12 cellular contexts compared by ENCODE assay signal in genomic region chr6:42313038-42313437, GRCh38.
DNase-seq lines count a peak whose midpoint lies in the region; ATAC-seq and TF ChIP-seq lines count a peak whose summit lies in the region.
"Had no signal": no experiment of that assay in that cellular context is flagged by ENCODE, and none has a peak within 500 bp of the region (broad histone marks: within the 10 kb centered on the region; RNA-seq: fewer than 3 reads in every experiment).

No MANE protein-coding gene starts in this region.

- H3K27me3 Mint-ChIP-seq in activated naive CD4-positive, alpha-beta T cell treated with anti-CD3 and anti-CD28 coated beads, Interleukin-2, amount 50 U/mL, for 24 hours: no peaks in the 10 kb centered on the region
- no peaks in the 10 kb centered on the region for H3K27me3 Mint-ChIP-seq in activated T-cell treated with anti-CD3 and anti-CD28 coated beads, Interleukin-2, amount 50 U/mL, for 72 hours (ENCODE audit: low read depth)
- H3K27me3 Mint-ChIP-seq: activated naive CD8-positive, alpha-beta T cell treated with anti-CD3 and anti-CD28 coated beads, Interleukin-2, amount 10 ng/mL, durations not matched to agents 7 days and 5 days had no signal

- no peak for DNase-seq in activated naive CD4-positive, alpha-beta T cell (lab: John Stamatoyannopoulos, UW)
- DNase-seq in activated T-cell treated with anti-CD3 and anti-CD28 coated beads, Interleukin-2, amount 50 U/mL, for 72 hours: no peak
- DNase-seq in hepatic stellate cell (ENCODE audit: low spot score) (peak; percentile 66), superior temporal gyrus (ENCODE audit: extremely low spot score) (peak; percentile 25), suprapubic skin (ENCODE audit: low spot score in 2 of 2) (no peak), NCI-H1105 (lab: John Stamatoyannopoulos, UW) (no peak), ecto neural progenitor cell (ENCODE audit: low spot score) (no peak)
- DNase-seq: activated naive CD8-positive, alpha-beta T cell treated with anti-CD3 and anti-CD28 coated beads, Interleukin-2, amount 10 ng/mL, durations not matched to agents 7 days and 5 days; mesendoderm; NCI-H748 treated with DMSO at 0.1 percent for 48 hours; stimulated activated CD4-positive, alpha-beta T cell treated with anti-CD3 and anti-CD28 coated beads, Interleukin-4, amount 100 ng/mL, for 4 hours had no signal

- TF ChIP-seq CTCF in suprapubic skin (IDR thresholded peaks at IDR 0.05): no peak

- H3K36me3 ChIP-seq in suprapubic skin: no peaks in the 10 kb centered on the region

- H3K27ac Mint-ChIP-seq in activated naive CD4-positive, alpha-beta T cell treated with anti-CD3 and anti-CD28 coated beads, Interleukin-2, amount 50 U/mL, for 24 hours: peak overlapping the region; percentile 73
- H3K27ac Mint-ChIP-seq in activated T-cell treated with anti-CD3 and anti-CD28 coated beads, Interleukin-2, amount 50 U/mL, for 72 hours: peak overlapping the region; percentile 83
- H3K27ac Mint-ChIP-seq: activated naive CD8-positive, alpha-beta T cell treated with anti-CD3 and anti-CD28 coated beads, Interleukin-2, amount 10 ng/mL, durations not matched to agents 7 days and 5 days had no signal

- no peak overlapping the region for H3K27ac ChIP-seq in suprapubic skin

- 60% methylated on average over 6 of the region's 6 CpGs for WGBS in suprapubic skin

- no peaks in the 10 kb centered on the region for H3K9me3 ChIP-seq in suprapubic skin

- H3K36me3 Mint-ChIP-seq in activated naive CD4-positive, alpha-beta T cell treated with anti-CD3 and anti-CD28 coated beads, Interleukin-2, amount 50 U/mL, for 24 hours: peaks cover 7% of the 10 kb centered on the region
- H3K36me3 Mint-ChIP-seq in activated T-cell treated with anti-CD3 and anti-CD28 coated beads, Interleukin-2, amount 50 U/mL, for 72 hours (ENCODE audit: insufficient read depth in 2 of 2): peaks cover 4 to 6% of the 10 kb centered on the region in 2 donors

- H3K4me3 ChIP-seq in suprapubic skin: no peak overlapping the region

- no peak for TF ChIP-seq EP300 in suprapubic skin (IDR thresholded peaks at IDR 0.05)

- ATAC-seq in activated T-cell treated with anti-CD3 and anti-CD28 coated beads, Interleukin-2, amount 50 U/mL, for 72 hours (replicated peaks in 1 of 2): peak in 1 of 2 donors; percentile 34

- H3K4me1 Mint-ChIP-seq in activated naive CD4-positive, alpha-beta T cell treated with anti-CD3 and anti-CD28 coated beads, Interleukin-2, amount 50 U/mL, for 24 hours: peaks cover 53% of the 10 kb centered on the region
- peaks cover 62% of the 10 kb centered on the region for H3K4me1 Mint-ChIP-seq in activated T-cell treated with anti-CD3 and anti-CD28 coated beads, Interleukin-2, amount 50 U/mL, for 72 hours (ENCODE audit: low read depth)

- no peaks in the 10 kb centered on the region for H3K9me3 Mint-ChIP-seq in activated naive CD4-positive, alpha-beta T cell treated with anti-CD3 and anti-CD28 coated beads, Interleukin-2, amount 50 U/mL, for 24 hours
- H3K9me3 Mint-ChIP-seq in activated T-cell treated with anti-CD3 and anti-CD28 coated beads, Interleukin-2, amount 50 U/mL, for 72 hours: no peaks in the 10 kb centered on the region
- H3K9me3 Mint-ChIP-seq: activated naive CD8-positive, alpha-beta T cell treated with anti-CD3 and anti-CD28 coated beads, Interleukin-2, amount 10 ng/mL, durations not matched to agents 7 days and 5 days had no signal

- H3K4me3 Mint-ChIP-seq in activated naive CD4-positive, alpha-beta T cell treated with anti-CD3 and anti-CD28 coated beads, Interleukin-2, amount 50 U/mL, for 24 hours: no peak overlapping the region
- peak overlapping the region; percentile 52 to 67 for H3K4me3 Mint-ChIP-seq in activated T-cell treated with anti-CD3 and anti-CD28 coated beads, Interleukin-2, amount 50 U/mL, for 72 hours
- H3K4me3 Mint-ChIP-seq: activated naive CD8-positive, alpha-beta T cell treated with anti-CD3 and anti-CD28 coated beads, Interleukin-2, amount 10 ng/mL, durations not matched to agents 7 days and 5 days had no signal

- peaks cover 15% of the 10 kb centered on the region for H3K4me1 ChIP-seq in suprapubic skin

- no peaks in the 10 kb centered on the region for H3K27me3 ChIP-seq in suprapubic skin

- no peak for TF ChIP-seq POLR2A in suprapubic skin (IDR thresholded peaks at IDR 0.05)

Comparison
In these comparisons a context has a peak if more than half of its experiments do, and no peak if none do; other contexts are left out.
1. DNase-seq: peak in hepatic stellate cell (single experiment) and superior temporal gyrus (single experiment); none in activated naive CD4-positive, alpha-beta T cell (0 of 4), activated T-cell treated with anti-CD3 and anti-CD28 coated beads, Interleukin-2, amount 50 U/mL, for 72 hours (0 of 2), suprapubic skin (0 of 2), NCI-H1105 (single experiment) and ecto neural progenitor cell (single experiment).